Comparison of ENCODE assay signal across 8 cellular contexts in the genomic region with DNA sequence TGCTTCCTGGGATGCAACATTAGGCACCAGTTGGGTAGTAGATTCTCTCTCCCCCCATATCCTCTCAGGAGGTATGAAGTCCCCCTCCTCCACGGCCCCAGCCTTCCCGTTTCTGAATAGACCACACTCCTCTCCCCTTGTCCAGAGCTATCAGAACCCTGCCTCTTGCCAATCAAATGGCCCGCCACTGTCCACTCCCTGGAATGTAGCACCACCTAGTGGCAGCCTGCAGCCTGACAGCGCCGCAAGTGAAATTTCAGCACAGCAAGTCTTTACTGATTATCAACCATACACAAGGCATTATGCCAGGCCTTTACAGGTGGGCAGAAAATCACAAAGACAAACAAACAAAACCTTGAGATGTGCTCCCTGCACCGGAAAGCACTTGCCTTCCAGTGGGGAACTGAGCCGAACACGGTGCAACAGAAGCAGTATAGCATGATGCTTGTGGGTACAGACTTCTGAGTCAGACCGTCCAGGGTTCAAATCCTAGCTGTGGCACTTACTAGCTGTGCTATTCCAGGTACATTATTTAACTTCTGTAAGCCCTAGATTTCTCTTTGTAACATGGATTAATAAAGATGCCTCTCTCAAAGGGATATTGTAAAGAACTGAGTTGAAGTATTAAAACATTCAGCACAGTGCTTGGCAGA.
A peak's percentile ranks its signal among the peaks of the same experiment; 100 is the strongest.
DNase-seq lines count a peak whose midpoint lies in the region; ATAC-seq, FAIRE-seq and TF ChIP-seq lines count a peak whose summit lies in the region.

No MANE protein-coding gene starts in this region.

- H3K4me3 ChIP-seq in neutrophil (ENCODE audit: low read depth in 1 of 2, low read length in 1 of 2), result no peak overlapping the region

- no peaks in the 10 kb centered on the region for H3K4me1 ChIP-seq in neutrophil (ENCODE audit: control insufficient read depth in 1 of 2, insufficient read depth in 1 of 2, low read depth in 1 of 2, low read length in 1 of 2)

- ATAC-seq in HG02798 (IDR thresholded peaks at IDR 0.05; ENCODE audit: poor library complexity, unreplicated experiment) (peak; percentile 54), GM21360 (IDR thresholded peaks at IDR 0.05; ENCODE audit: unreplicated experiment) (no peak)

- TF ChIP-seq CTCF in neutrophil (IDR thresholded peaks at IDR 0.05), result peak; percentile 70

- no peaks in the 10 kb centered on the region for H3K9me3 ChIP-seq in neutrophil

- H3K36me3 ChIP-seq in neutrophil, result no peaks in the 10 kb centered on the region

- peaks cover 11% of the 10 kb centered on the region for H3K27me3 ChIP-seq in neutrophil

- DNase-seq in DMS153 (lab: John Stamatoyannopoulos, UW) (peak; percentile 4), NCI-H774 (lab: John Stamatoyannopoulos, UW) (peak; percentile 51), activated T-cell treated with anti-CD3 and anti-CD28 coated beads for 1 hour (ENCODE audit: low read depth) (peak; percentile 38), fibroblast of peridontal ligament (ENCODE audit: extremely low read depth) (peak; percentile 21), urothelium cell line (ENCODE audit: low spot score) (peak; percentile 51)

- no peak overlapping the region for H3K27ac ChIP-seq in neutrophil

- no peak for FAIRE-seq in urothelium cell line (lab: Jason Lieb, UNC)
